21 cellular contexts compared by ENCODE assay signal in genomic region chr19:10180459-10180858, GRCh38. TPM values are rescaled to one million over a fixed set of nuclear protein-coding genes. Genes with fewer than 3 reads are reported as not detected.
A peak's percentile ranks its signal among the peaks of the same experiment; 100 is the strongest.
DNase-seq lines count a peak whose midpoint lies in the region; ATAC-seq, FAIRE-seq and TF ChIP-seq lines count a peak whose summit lies in the region.
"Had no signal": no experiment of that assay in that cellular context is flagged by ENCODE, and none has a peak within 500 bp of the region (broad histone marks: within the 10 kb centered on the region; RNA-seq: fewer than 3 reads in every experiment).

No MANE protein-coding gene starts in this region.

- H3K27ac ChIP-seq in HCT116 (ENCODE audit: low read depth, low read length) (no peak overlapping the region), osteoblast (ENCODE audit: low read depth, low read length) (no peak overlapping the region), esophagus muscularis mucosa (replicated peaks in 1 of 4) (no peak overlapping the region)
- H3K27ac ChIP-seq: BLaER1, C4-2B, GM23248 had no signal

- H3K36me3 Mint-ChIP-seq in T-helper 17 cell (ENCODE audit: low read depth): no peaks in the 10 kb centered on the region

- POLR2A ChIA-PET in HCT116 (lab: Charles Lee): no interaction called here

- no peak for TF ChIP-seq EP300 in esophagus muscularis mucosa (IDR thresholded peaks at IDR 0.05)

- RAD21 ChIA-PET in HCT116 (lab: Charles Lee; ENCODE audit: low non-redundant PET in 1 of 2, low total read pairs in 2 of 2, uncharacterized antibody in 2 of 2, unreplicated experiment in 2 of 2): no interaction called here

- ATAC-seq in HCT116 (no peak), T-helper 17 cell (no peak)
- ATAC-seq: CD8-positive, alpha-beta T cell had no signal

- intact Hi-C loops in HCT116 (cut with micrococcal nuclease): no loop called here
- intact Hi-C loops in esophagus muscularis mucosa (cut with DNase I): no loop called here

- H3K9me3 ChIP-seq in HCT116 (ENCODE audit: control insufficient read depth in 1 of 2, insufficient read depth in 1 of 2, low read depth in 1 of 2, low read length in 2 of 2) (no peaks in the 10 kb centered on the region), T-helper 17 cell (ENCODE audit: control insufficient read depth, low read length, poor library complexity, severe bottlenecking) (no peaks in the 10 kb centered on the region), osteoblast (ENCODE audit: low read depth, low read length) (no peaks in the 10 kb centered on the region), esophagus muscularis mucosa (no peaks in the 10 kb centered on the region)
- H3K9me3 ChIP-seq: BLaER1, Caco-2 had no signal

- TSS peak; percentile 21 for BruUV-seq in HCT116 (replicated peaks; lab: Mats Ljungman, UMichigan)

- no peaks in the 10 kb centered on the region for H3K9me2 ChIP-seq in HCT116 (ENCODE audit: insufficient read depth)

- H3K4me2 ChIP-seq in HCT116 (ENCODE audit: low read length) (no peak overlapping the region), osteoblast (ENCODE audit: insufficient read depth, low read length) (no peak overlapping the region)
- H3K4me2 ChIP-seq: BLaER1 had no signal

- H3K36me3 ChIP-seq in HCT116 (ENCODE audit: control insufficient read depth in 1 of 2, insufficient read depth in 2 of 2, low read length in 2 of 2) (peaks cover 27 to 45% of the 10 kb centered on the region in 2 experiments), osteoblast (ENCODE audit: insufficient read depth, low read length) (peaks cover 22% of the 10 kb centered on the region), esophagus muscularis mucosa (peaks cover 34 to 81% (median 76%) of the 10 kb centered on the region in 4 donors)

- H3K79me2 ChIP-seq in HCT116 (ENCODE audit: insufficient read depth, low read length) (peaks cover 82% of the 10 kb centered on the region), osteoblast (ENCODE audit: insufficient read depth, low read length) (peaks cover 47% of the 10 kb centered on the region)

- 65% methylated on average over 7 of the region's 7 CpGs for WGBS in esophagus muscularis mucosa

- no peak for TF ChIP-seq CTCF in HCT116 (IDR thresholded peaks at IDR 0.05 in 2 of 3, conservative IDR thresholded peaks at IDR 0.05 in 1 of 3; ENCODE audit: borderline replicate concordance in 1 of 3, insufficient read depth in 1 of 3, low read depth in 2 of 3, low read length in 2 of 3)
- no peak for TF ChIP-seq CTCF in osteoblast (IDR thresholded peaks at IDR 0.05; ENCODE audit: extremely low read depth, low read depth, low read length)
- no peak for TF ChIP-seq CTCF in esophagus muscularis mucosa (IDR thresholded peaks at IDR 0.05)

- DNase-seq in GM12891 (ENCODE audit: insufficient read length, low spot score): no peak
- DNase-seq in HCT116 (ENCODE audit: low read depth, low spot score): no peak
- DNase-seq in T-helper 17 cell: no peak
- peak; percentile 35 for DNase-seq in osteoblast (ENCODE audit: insufficient read length, low spot score, missing footprints)
- no peak for DNase-seq in AG08395 (ENCODE audit: low spot score)
- no peak for DNase-seq in esophagus muscularis mucosa (ENCODE audit: extremely low spot score)
- DNase-seq: Caco-2; CD4-positive, CD25-positive, alpha-beta regulatory T cell; CD8-positive, alpha-beta T cell; DMS153; DND-41; GM23248; H7; HCEC 1CT; HFFc6 had no signal

- no peaks in the 10 kb centered on the region for H3K4me1 ChIP-seq in HCT116 (ENCODE audit: control insufficient read depth in 1 of 2, insufficient read depth in 2 of 2, low read length in 2 of 2)
- no peaks in the 10 kb centered on the region for H3K4me1 ChIP-seq in osteoblast (ENCODE audit: insufficient read depth, low read length)
- H3K4me1 ChIP-seq in esophagus muscularis mucosa: no peaks in the 10 kb centered on the region
- H3K4me1 ChIP-seq: Caco-2 had no signal

- H3K4me3 ChIP-seq in HCT116 (replicated peaks in 1 of 2; ENCODE audit: low read depth in 1 of 2, low read length in 2 of 2) (no peak overlapping the region), osteoblast (ENCODE audit: insufficient read depth, low read length) (no peak overlapping the region), esophagus muscularis mucosa (no peak overlapping the region)
- H3K4me3 ChIP-seq: BLaER1, GM23248 had no signal

- H4K20me1 ChIP-seq in HCT116 (ENCODE audit: insufficient read depth) (peaks cover 15% of the 10 kb centered on the region; the same call in 1 of the 2 replicates), osteoblast (ENCODE audit: insufficient read depth, low read length) (peaks cover 5% of the 10 kb centered on the region)

- TF ChIP-seq POLR2A in GM12891 (IDR thresholded peaks at IDR 0.05; ENCODE audit: low read depth, low read length) (no peak), HCT116 (IDR thresholded peaks at IDR 0.05; ENCODE audit: borderline replicate concordance, extremely low read depth, insufficient read depth, insufficient read length) (no peak), esophagus muscularis mucosa (IDR thresholded peaks at IDR 0.05; ENCODE audit: low read depth) (no peak)

- H3K27ac Mint-ChIP-seq in T-helper 17 cell: peak overlapping the region; percentile 66
- H3K27ac Mint-ChIP-seq: B cell; CD4-positive, CD25-positive, alpha-beta regulatory T cell; CD8-positive, alpha-beta T cell; HFFc6 had no signal

- peaks cover 3% of the 10 kb centered on the region for H3K4me1 Mint-ChIP-seq in T-helper 17 cell
- H3K4me1 Mint-ChIP-seq: B cell had no signal

- CTCF ChIA-PET in HCT116 (lab: Charles Lee): no interaction called here

- H3K4me3 Mint-ChIP-seq in T-helper 17 cell: no peak overlapping the region
- H3K4me3 Mint-ChIP-seq: B cell; CD4-positive, CD25-positive, alpha-beta regulatory T cell; CD8-positive, alpha-beta T cell; HFFc6 had no signal

- H3K27me3 Mint-ChIP-seq in T-helper 17 cell: no peaks in the 10 kb centered on the region
- H3K27me3 Mint-ChIP-seq: B cell; CD4-positive, CD25-positive, alpha-beta regulatory T cell had no signal

- H2AFZ ChIP-seq in HCT116 (ENCODE audit: low read depth, low read length, poor library complexity, severe bottlenecking) (no peak overlapping the region), osteoblast (ENCODE audit: low read length) (no peak overlapping the region)
- H2AFZ ChIP-seq: GM23248 had no signal

- H3K27me3 ChIP-seq in HCT116 (ENCODE audit: insufficient read depth, low read length) (no peaks in the 10 kb centered on the region), osteoblast (ENCODE audit: insufficient read depth, low read length) (no peaks in the 10 kb centered on the region), esophagus muscularis mucosa (no peaks in the 10 kb centered on the region)
- H3K27me3 ChIP-seq: BLaER1 had no signal

- H3K9ac ChIP-seq in HCT116 (ENCODE audit: low read length): no peak overlapping the region
- H3K9ac ChIP-seq: BLaER1, GM23248 had no signal

- TF ChIP-seq RAD21 in HCT116 (IDR thresholded peaks at IDR 0.05; ENCODE audit: low read depth): no peak

- FAIRE-seq in GM12891 (lab: Jason Lieb, UNC): peak; percentile 35
- FAIRE-seq: G401.6, GM19239, H1 had no signal

TF ChIP-seq in GM12891, 5 proteins besides CTCF, POLR2A, EP300 and RAD21:
- TF ChIP-seq SPI1 (IDR thresholded peaks at IDR 0.05; ENCODE audit: low read depth, low read length) (no peak), POLR2AphosphoS5 (IDR thresholded peaks at IDR 0.05; ENCODE audit: low read depth, low read length) (no peak), TAF1 (IDR thresholded peaks at IDR 0.05; ENCODE audit: low read depth, low read length) (no peak), PAX5 (IDR thresholded peaks at IDR 0.05; ENCODE audit: insufficient read depth, low read length, severe bottlenecking) (no peak), POU2F2 (IDR thresholded peaks at IDR 0.05; ENCODE audit: low read depth, low read length) (no peak)
TF ChIP-seq in GM12891: peak in this region for 0.

TF ChIP-seq in HCT116, 20 proteins besides CTCF, POLR2A, EP300 and RAD21:
- TF ChIP-seq SIN3A (IDR thresholded peaks at IDR 0.05; ENCODE audit: low read depth): no peak
- TF ChIP-seq ZNF274 (IDR thresholded peaks at IDR 0.05; ENCODE audit: low read depth, low read length): no peak
- no peak for TF ChIP-seq CBX3 (IDR thresholded peaks at IDR 0.05; ENCODE audit: low read depth)
- no peak for TF ChIP-seq MAX (IDR thresholded peaks at IDR 0.05)
- no peak for TF ChIP-seq YY1 (IDR thresholded peaks at IDR 0.05; ENCODE audit: extremely low read depth, insufficient replicate concordance, low read depth, low read length)
- TF ChIP-seq, protein P1, sequence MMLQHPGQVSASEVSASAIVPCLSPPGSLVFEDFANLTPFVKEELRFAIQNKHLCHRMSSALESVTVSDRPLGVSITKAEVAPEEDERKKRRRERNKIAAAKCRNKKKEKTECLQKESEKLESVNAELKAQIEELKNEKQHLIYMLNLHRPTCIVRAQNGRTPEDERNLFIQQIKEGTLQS (IDR thresholded peaks at IDR 0.05): no peak
- no peak for TF ChIP-seq EGR1 (IDR thresholded peaks at IDR 0.05; ENCODE audit: low read depth)

RNA-seq across cellular contexts. Expression of gene DNMT1, which starts 14.3 kb away (rescaled TPM):
- polyA plus RNA-seq in GM12891 (2012; ENCODE audit: low read depth, missing spikeins): 76.2 TPM
- total RNA-seq in HCT116 (2021; ENCODE audit: unreplicated experiment) (235 TPM), T-helper 17 cell (100 to 1,000 TPM; 204 to 229 TPM), osteoblast (24.2 and 33.7 TPM in 2 replicates), esophagus muscularis mucosa (10 to 100 TPM; 20.8 to 51.4 (median 34.8) TPM)
- 110 and 112 TPM in 2 replicates for polyA plus RNA-seq in HCT116 (2012)

RNA-seq across cellular contexts. Expression of gene S1PR2, which starts 50.7 kb away (rescaled TPM):
- polyA plus RNA-seq in GM12891 (2012; ENCODE audit: low read depth, missing spikeins): 7.8 TPM
- total RNA-seq in HCT116 (2021; ENCODE audit: unreplicated experiment) (6.1 TPM), T-helper 17 cell (10 to 100 TPM; 14.2 to 18.1 TPM), osteoblast (9.4 and 14.1 TPM in 2 replicates), esophagus muscularis mucosa (10 to 100 TPM; 14.5 to 27.7 (median 20.4) TPM)
- 3.8 and 3.9 TPM in 2 replicates for polyA plus RNA-seq in HCT116 (2012)
